ENCODE assay signal across 6 cellular contexts in the genomic region with DNA sequence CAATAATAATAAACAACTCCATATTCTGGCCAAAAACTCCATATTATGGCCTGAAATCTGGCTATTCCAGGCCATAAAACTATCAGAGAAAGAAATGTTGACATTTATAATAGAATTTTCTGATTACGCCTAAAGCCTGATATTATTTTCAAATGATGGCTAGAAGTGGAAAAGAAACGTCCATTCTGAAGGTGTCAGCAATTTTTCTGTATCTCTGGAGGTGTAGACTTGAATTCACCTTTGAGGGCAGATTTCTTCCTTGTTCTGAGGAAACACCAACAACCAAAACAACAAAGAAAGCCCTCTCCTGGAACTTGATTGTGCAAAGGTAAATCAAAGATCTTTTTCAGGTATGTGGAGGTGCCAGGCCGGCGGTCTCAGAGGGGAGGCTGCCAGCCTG.
"Had no signal": no experiment of that assay in that cellular context is flagged by ENCODE, and none has a peak within 500 bp of the region (broad histone marks: within the 10 kb centered on the region; RNA-seq: fewer than 3 reads in every experiment).

No MANE protein-coding gene starts in this region.

- FAIRE-seq: HTR-8/SVneo had no signal

- H3K27ac ChIP-seq: HL-60, KMS-11 had no signal

- H3K4me3 Mint-ChIP-seq: IgD-negative memory B cell had no signal

- H3K9ac ChIP-seq: KMS-11 had no signal

- H3K4me2 ChIP-seq: KMS-11 had no signal

- H3K27ac Mint-ChIP-seq: IgD-negative memory B cell had no signal

- DNase-seq: KBM-7, KG1 had no signal
